27 cellular contexts compared by ENCODE assay signal in genomic region chr4:1153567-1154090, GRCh38. TPM values are rescaled to one million over a fixed set of nuclear protein-coding genes. Genes with fewer than 3 reads are reported as not detected.
"Had no signal": no experiment of that assay in that cellular context is flagged by ENCODE, and none has a peak within 500 bp of the region (broad histone marks: within the 10 kb centered on the region; RNA-seq: fewer than 3 reads in every experiment).

No MANE protein-coding gene starts in this region.

- DNase-seq: activated CD4-positive, alpha-beta memory T cell treated with anti-CD3 and anti-CD28 coated beads, Interleukin-2, amount 10 ng/mL, durations not matched to agents 7 days and 5 days; activated CD4-positive, alpha-beta T cell treated with anti-CD3 and anti-CD28 coated beads for 1 hour; activated CD4-positive, alpha-beta T cell treated with anti-CD3 and anti-CD28 coated beads for 4 hours; activated CD4-positive, alpha-beta T cell treated with anti-CD3 and anti-CD28 coated beads, Interleukin-2, amount 10 ng/mL, durations not matched to agents 7 days and 5 days; activated CD4-positive, alpha-beta T cell treated with anti-CD3 and anti-CD28 coated beads, Interleukin-2, amount 50 U/mL, for 4 hours; activated CD8-positive, alpha-beta memory T cell treated with anti-CD3 and anti-CD28 coated beads, Interleukin-2, amount 50 U/mL, for 48 hours; activated gamma-delta T cell; activated naive CD4-positive, alpha-beta T cell; activated naive CD4-positive, alpha-beta T cell treated with anti-CD3 and anti-CD28 coated beads, Interleukin-2, amount 10 ng/mL, durations not matched to agents 7 days and 5 days; activated naive CD8-positive, alpha-beta T cell treated with anti-CD3 and anti-CD28 coated beads, Interleukin-2, amount 10 ng/mL, durations not matched to agents 7 days and 5 days; activated T-cell treated with anti-CD3 and anti-CD28 coated beads for 4 hours; activated T-cell treated with anti-CD3 and anti-CD28 coated beads, Interleukin-2, amount 50 U/mL, for 24 hours; activated T-cell treated with anti-CD3 and anti-CD28 coated beads, Interleukin-2, amount 50 U/mL, for 72 hours; caudate nucleus; colonic mucosa; effector CD8-positive, alpha-beta T cell; esophagus squamous epithelium; head of caudate nucleus; T-helper 1 cell; T-helper 17 cell had no signal

- ATAC-seq: activated naive CD4-positive, alpha-beta T cell treated with anti-CD3 and anti-CD28 coated beads, Interleukin-2, amount 50 U/mL, for 72 hours; activated T-cell treated with anti-CD3 and anti-CD28 coated beads, Interleukin-2, amount 50 U/mL, for 72 hours; T-helper 17 cell; WTC11 had no signal

- H3K27me3 ChIP-seq: colonic mucosa had no signal

- H3K9me3 ChIP-seq: colonic mucosa had no signal

- H3K4me1 ChIP-seq: colonic mucosa had no signal

- H3K36me3 ChIP-seq: colonic mucosa, esophagus squamous epithelium had no signal

- FAIRE-seq: astrocyte, endometrium, endothelial cell of umbilical vein, frontal cortex had no signal

- H3K4me3 ChIP-seq: colonic mucosa, esophagus squamous epithelium had no signal

- H3K27ac ChIP-seq: colonic mucosa, epithelial cell of prostate, esophagus squamous epithelium had no signal

RNA-seq across cellular contexts. Expression of gene SPON2, which starts 18.8 kb away (rescaled TPM):
- total RNA-seq: endothelial cell of umbilical vein had no signal
